Comparison of ENCODE assay signal across 8 cellular contexts in genomic region chr18:267688-268552, GRCh38. TPM values are rescaled to one million over a fixed set of nuclear protein-coding genes. Genes with fewer than 3 reads are reported as not detected.
DNase-seq lines count a peak whose midpoint lies in the region; ATAC-seq and TF ChIP-seq lines count a peak whose summit lies in the region.

Gene THOC1 (minus strand): TSS chr18:268047. CDS start chr18:268019, 28 bp downstream.

- peak within 1 kb of the TSS; percentile 80 to 91 (median 85) for H3K27ac ChIP-seq in Peyer's patch
- peak within 1 kb of the TSS; percentile 96 for H3K27ac ChIP-seq in muscle layer of colon (ENCODE audit: low read depth, low read length)

- DNase-seq in DMS79 treated with DMSO at 0.1 percent for 48 hours (lab: John Stamatoyannopoulos, UW) = peak; percentile 86
- peak; percentile 84 for DNase-seq in KG1 (lab: John Stamatoyannopoulos, UW)
- peak; percentile 91 to 97 (median 94) for DNase-seq in Peyer's patch
- peak; percentile 96 to 98 for DNase-seq in activated T-cell treated with anti-CD3 and anti-CD28 coated beads, Interleukin-2, amount 50 U/mL, for 48 hours
- DNase-seq in stimulated activated CD8-positive, alpha-beta memory T cell treated with anti-CD3 and anti-CD28 coated beads, Interleukin-7, amount 100 ng/mL, for 1 hour (ENCODE audit: low read depth in 2 of 2) = peak; percentile 88 to 92

- ATAC-seq in GM21737 (IDR thresholded peaks at IDR 0.05; ENCODE audit: unreplicated experiment) (peak; percentile 90), esophagus mucosa (peak; percentile 98)

- H3K4me3 ChIP-seq in Peyer's patch (peak within 1 kb of the TSS; percentile 71 to 87 (median 74)), muscle layer of colon (ENCODE audit: low read depth in 1 of 2, low read length in 2 of 2) (peak within 1 kb of the TSS; percentile 94 to 98)

- H3K9me3 ChIP-seq in Peyer's patch (no peaks in the 10 kb centered on the region), muscle layer of colon (ENCODE audit: low read length) (no peaks in the 10 kb centered on the region)

- peak; percentile 75 to 76 for TF ChIP-seq POLR2A in Peyer's patch (IDR thresholded peaks at IDR 0.05)

- H3K36me3 ChIP-seq in Peyer's patch (peaks cover 0 to 18% (median 0%) of the 10 kb centered on the region in 3 donors), muscle layer of colon (ENCODE audit: insufficient read depth, low read length) (peaks cover 15% of the 10 kb centered on the region)

- TF ChIP-seq CTCF in Peyer's patch (IDR thresholded peaks at IDR 0.05) = no peak

- H3K9ac ChIP-seq in muscle layer of colon (ENCODE audit: low read length) = peak within 1 kb of the TSS; percentile 97

- peaks cover 0 to 19% (median 0%) of the 10 kb centered on the region in 4 donors for H3K4me1 ChIP-seq in Peyer's patch
- H3K4me1 ChIP-seq in muscle layer of colon (ENCODE audit: insufficient read depth, low read length) = peaks cover 14% of the 10 kb centered on the region

- H3K27me3 ChIP-seq in Peyer's patch (no peaks in the 10 kb centered on the region), muscle layer of colon (ENCODE audit: control insufficient read depth in 1 of 2, insufficient read depth in 2 of 2, low read length in 2 of 2) (no peaks in the 10 kb centered on the region)

RNA-seq across cellular contexts. Expression of gene THOC1, which starts in this region (rescaled TPM):
- total RNA-seq in Peyer's patch (100 to 1,000 TPM in 1 of 4 donors, 10 to 100 TPM in 3; 43.3 to 125 (median 49.3) TPM), esophagus mucosa (21.5 TPM)

Comparison
In these comparisons a context has a peak if more than half of its experiments do, and no peak if none do; other contexts are left out.
1. Peak in every context shown above with its lines: DNase-seq, ATAC-seq, H3K4me3 ChIP-seq and H3K27ac ChIP-seq.